36 cellular contexts compared by ENCODE assay signal in genomic region chr7:123821320-123821719, GRCh38. TPM values are rescaled to one million over a fixed set of nuclear protein-coding genes. Genes with fewer than 3 reads are reported as not detected.
"Had no signal": no experiment of that assay in that cellular context is flagged by ENCODE, and none has a peak within 500 bp of the region (broad histone marks: within the 10 kb centered on the region; RNA-seq: fewer than 3 reads in every experiment).

No MANE protein-coding gene starts in this region.

- H3K27ac ChIP-seq: neutrophil, pancreas, psoas muscle, skin epidermis, spleen, suprapubic skin, testis, tibial artery, transverse colon, upper lobe of right lung, uterus had no signal

- H3K4me3 ChIP-seq: pancreas, psoas muscle, skin epidermis, smooth muscle cell, spleen, suprapubic skin, testis, tibial artery, transverse colon, upper lobe of right lung, uterus had no signal

- H3K4me2 ChIP-seq: smooth muscle cell had no signal

- H3K4me1 ChIP-seq: psoas muscle, spleen, suprapubic skin, testis, tibial artery, upper lobe of right lung, uterus had no signal

- H3K9me3 Mint-ChIP-seq: naive thymus-derived CD8-positive, alpha-beta T cell; natural killer cell treated with Interleukin-12 subunit alpha and Interleukin-12 subunit beta and Interleukin-15 and Interleukin-18, amount 100 ng/mL, for 72 hours; nephron progenitor cell; neural crest cell; stimulated activated memory B cell treated with anti-CD40 and anti-IgM and Interleukin-4, amounts not matched to agents 10 μg/mL and 1 μg/mL and 100 μg/mL, for 72 hours; type B pancreatic cell had no signal

- H3K36me3 Mint-ChIP-seq: natural killer cell treated with Interleukin-12 subunit alpha and Interleukin-12 subunit beta and Interleukin-15 and Interleukin-18, amount 100 ng/mL, for 72 hours; stimulated activated memory B cell treated with anti-CD40 and anti-IgM and Interleukin-4, amounts not matched to agents 10 μg/mL and 1 μg/mL and 100 μg/mL, for 72 hours; type B pancreatic cell had no signal

- H3K27me3 Mint-ChIP-seq: progenitor cell of endocrine pancreas; stimulated activated memory B cell treated with anti-CD40 and anti-IgM and Interleukin-4, amounts not matched to agents 10 μg/mL and 1 μg/mL and 100 μg/mL, for 72 hours; type B pancreatic cell had no signal

- H3K36me3 ChIP-seq: neutrophil, pancreas, spleen, suprapubic skin, tibial artery, transverse colon, upper lobe of right lung, uterus had no signal

- H3K9me3 ChIP-seq: neutrophil, pancreas, psoas muscle, spleen, suprapubic skin, testis, tibial artery, transverse colon, upper lobe of right lung, uterus had no signal

- H3K4me1 Mint-ChIP-seq: nephron progenitor cell, neural crest cell had no signal

- H3K4me3 Mint-ChIP-seq: naive thymus-derived CD8-positive, alpha-beta T cell; natural killer cell treated with Interleukin-12 subunit alpha and Interleukin-12 subunit beta and Interleukin-15 and Interleukin-18, amount 100 ng/mL, for 72 hours; nephron progenitor cell; neural crest cell; stimulated activated memory B cell treated with anti-CD40 and anti-IgM and Interleukin-4, amounts not matched to agents 10 μg/mL and 1 μg/mL and 100 μg/mL, for 72 hours; stimulated activated naive CD8-positive, alpha-beta T cell treated with anti-CD3 and anti-CD28 coated beads, Interleukin-15, amount 100 ng/mL, for 72 hours; type B pancreatic cell had no signal

- H3K27ac Mint-ChIP-seq: natural killer cell treated with Interleukin-12 subunit alpha and Interleukin-12 subunit beta and Interleukin-15 and Interleukin-18, amount 100 ng/mL, for 72 hours; nephron progenitor cell; progenitor cell of endocrine pancreas; stimulated activated memory B cell treated with anti-CD40 and anti-IgM and Interleukin-4, amounts not matched to agents 10 μg/mL and 1 μg/mL and 100 μg/mL, for 72 hours; stimulated activated naive CD8-positive, alpha-beta T cell treated with anti-CD3 and anti-CD28 coated beads, Interleukin-15, amount 100 ng/mL, for 72 hours; type B pancreatic cell had no signal

- ATAC-seq: naive thymus-derived CD8-positive, alpha-beta T cell; natural killer cell treated with Interleukin-12 subunit alpha and Interleukin-12 subunit beta and Interleukin-15 and Interleukin-18, amount 100 ng/mL, for 72 hours; pancreas; psoas muscle; right cardiac atrium; sciatic nerve; stimulated activated memory B cell treated with anti-CD40 and anti-IgM and Interleukin-4, amounts not matched to agents 10 μg/mL and 1 μg/mL and 100 μg/mL, for 72 hours; stimulated activated naive CD8-positive, alpha-beta T cell treated with anti-CD3 and anti-CD28 coated beads, Interleukin-15, amount 100 ng/mL, for 72 hours; stimulated activated naive CD8-positive, alpha-beta T cell treated with anti-CD3 and anti-CD28 coated beads, Interleukin-15, Interleukin-2, amounts not matched to agents 100 U/mL and 50 U/mL, for 24 hours; upper lobe of right lung had no signal

- DNase-seq: naive thymus-derived CD8-positive, alpha-beta T cell; nephron progenitor cell; nucleus accumbens; pancreas; posterior cingulate gyrus; psoas muscle; right cardiac atrium; spleen; stimulated activated CD4-positive, alpha-beta T cell treated with anti-CD3 and anti-CD28 coated beads, Interleukin-12 subunit alpha, Interleukin-12 subunit beta, amount 100 ng/mL, for 4 hours; stimulated activated CD4-positive, alpha-beta T cell treated with anti-CD3 and anti-CD28 coated beads, Interleukin-1b, Interleukin-23, amount 100 ng/mL, for 48 hours; stimulated activated CD4-positive, alpha-beta T cell treated with anti-CD3 and anti-CD28 coated beads, Interleukin-4, amount 100 ng/mL, for 1 hour; stimulated activated CD4-positive, alpha-beta T cell treated with anti-CD3 and anti-CD28 coated beads, Interleukin-4, amount 100 ng/mL, for 4 hours; stimulated activated CD8-positive, alpha-beta memory T cell treated with anti-CD3 and anti-CD28 coated beads, Interleukin-4, amount 100 ng/mL, for 48 hours; stimulated activated naive CD4-positive, alpha-beta T cell; stimulated activated naive CD8-positive, alpha-beta T cell treated with anti-CD3 and anti-CD28 coated beads, Interleukin-15, amount 100 ng/mL, for 72 hours; stimulated activated naive CD8-positive, alpha-beta T cell treated with anti-CD3 and anti-CD28 coated beads, Interleukin-15, Interleukin-2, amounts not matched to agents 100 U/mL and 50 U/mL, for 24 hours; substantia nigra; testis; tibial artery; transverse colon; upper lobe of right lung; uterus had no signal

- FAIRE-seq: pancreas had no signal

- H3K27me3 ChIP-seq: neutrophil, pancreas, spleen, suprapubic skin, testis, tibial artery, transverse colon, upper lobe of right lung, uterus had no signal

RNA-seq across cellular contexts. Expression of gene HYAL4, which starts 23.6 kb away (rescaled TPM):
- total RNA-seq: naive thymus-derived CD8-positive, alpha-beta T cell; natural killer cell treated with Interleukin-12 subunit alpha and Interleukin-12 subunit beta and Interleukin-15 and Interleukin-18, amount 100 ng/mL, for 72 hours; neural crest cell; omental fat pad; osteocyte; pancreas; progenitor cell of endocrine pancreas; renal cortical epithelial cell; sciatic nerve; smooth muscle cell; transverse colon; upper lobe of right lung; urinary bladder; uterus had no signal
- polyA plus RNA-seq: naive thymus-derived CD8-positive, alpha-beta T cell; pancreas; right cardiac atrium; smooth muscle cell; spleen; urinary bladder had no signal
